In genomic region chr1:183982172-183982963, GRCh38 we compare ENCODE assay signal across 3 cellular contexts.
TF ChIP-seq lines count a peak whose summit lies in the region.

No MANE protein-coding gene starts in this region.

TF ChIP-seq in A549, 52 proteins besides CTCF, POLR2A, EP300 and RAD21:
- TF ChIP-seq RFX5 (IDR thresholded peaks at IDR 0.05) (no peak), SMC3 (IDR thresholded peaks at IDR 0.05) (no peak), MAFK (IDR thresholded peaks at IDR 0.05; ENCODE audit: partially characterized antibody) (peak; percentile 99)

TF ChIP-seq in IMR-90, 13 proteins besides CTCF, POLR2A, EP300 and RAD21:
- TF ChIP-seq NFE2L2 (IDR thresholded peaks at IDR 0.05; ENCODE audit: low read depth, low read length) (no peak), MAFK (IDR thresholded peaks at IDR 0.05; ENCODE audit: low read depth, low read length) (peak; percentile 99)

TF ChIP-seq in K562, 482 proteins besides CTCF, POLR2A, EP300 and RAD21 (continues in another document):
- TF ChIP-seq ZNF140 (CRISPR knock-in tag; IDR thresholded peaks at IDR 0.05) (no peak), ZNF589 (CRISPR knock-in tag; IDR thresholded peaks at IDR 0.05; ENCODE audit: low read depth) (peak; percentile 66; the same call in 1 of the 2 replicates), NFE2 (IDR thresholded peaks at IDR 0.05; ENCODE audit: low read depth) (peak; percentile 58; the same call in 1 of the 2 replicates), U2AF2 (optimal IDR thresholded peaks at IDR 0.05; ENCODE audit: low read depth, low read length) (no peak), ZNF239 (CRISPR knock-in tag; IDR thresholded peaks at IDR 0.05) (peak; percentile 35; the same call in 1 of the 2 replicates), SIN3B (IDR thresholded peaks at IDR 0.05; ENCODE audit: low read depth) (no peak), BCOR (IDR thresholded peaks at IDR 0.05) (peak; percentile 43; the same call in 1 of the 2 replicates), TEAD2 (tag; IDR thresholded peaks at IDR 0.05) (no peak), ZNF134 (CRISPR knock-in tag; conservative IDR thresholded peaks at IDR 0.05) (no peak), SMAD3 (CRISPR knock-in tag; conservative IDR thresholded peaks at IDR 0.05) (peak; percentile 69), E2F3 (CRISPR knock-in tag; IDR thresholded peaks at IDR 0.05) (no peak), ZNF277 (CRISPR knock-in tag; IDR thresholded peaks at IDR 0.05; ENCODE audit: borderline replicate concordance) (no peak), ZKSCAN3 (CRISPR knock-in tag; IDR thresholded peaks at IDR 0.05) (no peak), L3MBTL2 (IDR thresholded peaks at IDR 0.05) (0 out of 2 replicates have a peak, but pooled peaks have one; percentile 35), DACH1 (IDR thresholded peaks at IDR 0.05; ENCODE audit: partially characterized antibody) (no peak), BACH1 (tag; IDR thresholded peaks at IDR 0.05) (peak; percentile 87), ZNF766 (CRISPR knock-in tag; conservative IDR thresholded peaks at IDR 0.05) (no peak), POLR2AphosphoS2 (IDR thresholded peaks at IDR 0.05; ENCODE audit: low read length) (no peak), PYGO2 (tag; IDR thresholded peaks at IDR 0.05) (no peak), RHOXF2B (CRISPR knock-in tag; conservative IDR thresholded peaks at IDR 0.05) (no peak), TRIM24 (IDR thresholded peaks at IDR 0.05) (peak in 1 of 2 experiments; percentile 32; a peak in 1 of 4 replicates), CHD1 (IDR thresholded peaks at IDR 0.05; ENCODE audit: low read length) (no peak), SMARCA4 (IDR thresholded peaks at IDR 0.05) (0 out of 2 replicates have a peak, but pooled peaks have one; percentile 19), ZBTB33 (CRISPR knock-in tag; IDR thresholded peaks at IDR 0.05) (peak; percentile 92), ETS1 (conservative IDR thresholded peaks at IDR 0.05; ENCODE audit: control insufficient read depth, low read depth, low read length) (no peak), ZNF311 (CRISPR knock-in tag; IDR thresholded peaks at IDR 0.05) (0 out of 2 replicates have a peak, but pooled peaks have one; percentile 54), TAF7 (tag; IDR thresholded peaks at IDR 0.05) (0 out of 2 replicates have a peak, but pooled peaks have one; percentile 9), ZNF354B (CRISPR knock-in tag; IDR thresholded peaks at IDR 0.05) (no peak), WHSC1 (IDR thresholded peaks at IDR 0.05; ENCODE audit: low read length) (no peak), FIP1L1 (IDR thresholded peaks at IDR 0.05; ENCODE audit: low read depth, low read length, poor library complexity, severe bottlenecking) (no peak)
- TF ChIP-seq, protein P1, sequence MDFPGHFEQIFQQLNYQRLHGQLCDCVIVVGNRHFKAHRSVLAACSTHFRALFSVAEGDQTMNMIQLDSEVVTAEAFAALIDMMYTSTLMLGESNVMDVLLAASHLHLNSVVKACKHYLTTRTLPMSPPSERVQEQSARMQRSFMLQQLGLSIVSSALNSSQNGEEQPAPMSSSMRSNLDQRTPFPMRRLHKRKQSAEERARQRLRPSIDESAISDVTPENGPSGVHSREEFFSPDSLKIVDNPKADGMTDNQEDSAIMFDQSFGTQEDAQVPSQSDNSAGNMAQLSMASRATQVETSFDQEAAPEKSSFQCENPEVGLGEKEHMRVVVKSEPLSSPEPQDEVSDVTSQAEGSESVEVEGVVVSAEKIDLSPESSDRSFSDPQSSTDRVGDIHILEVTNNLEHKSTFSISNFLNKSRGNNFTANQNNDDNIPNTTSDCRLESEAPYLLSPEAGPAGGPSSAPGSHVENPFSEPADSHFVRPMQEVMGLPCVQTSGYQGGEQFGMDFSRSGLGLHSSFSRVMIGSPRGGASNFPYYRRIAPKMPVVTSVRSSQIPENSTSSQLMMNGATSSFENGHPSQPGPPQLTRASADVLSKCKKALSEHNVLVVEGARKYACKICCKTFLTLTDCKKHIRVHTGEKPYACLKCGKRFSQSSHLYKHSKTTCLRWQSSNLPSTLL (IDR thresholded peaks at IDR 0.05): no peak
- TF ChIP-seq, protein P2, sequence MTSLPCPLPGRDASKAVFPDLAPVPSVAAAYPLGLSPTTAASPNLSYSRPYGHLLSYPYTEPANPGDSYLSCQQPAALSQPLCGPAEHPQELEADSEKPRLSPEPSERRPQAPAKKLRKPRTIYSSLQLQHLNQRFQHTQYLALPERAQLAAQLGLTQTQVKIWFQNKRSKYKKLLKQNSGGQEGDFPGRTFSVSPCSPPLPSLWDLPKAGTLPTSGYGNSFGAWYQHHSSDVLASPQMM (CRISPR knock-in tag; IDR thresholded peaks at IDR 0.05): no peak
- TF ChIP-seq, protein P3, sequence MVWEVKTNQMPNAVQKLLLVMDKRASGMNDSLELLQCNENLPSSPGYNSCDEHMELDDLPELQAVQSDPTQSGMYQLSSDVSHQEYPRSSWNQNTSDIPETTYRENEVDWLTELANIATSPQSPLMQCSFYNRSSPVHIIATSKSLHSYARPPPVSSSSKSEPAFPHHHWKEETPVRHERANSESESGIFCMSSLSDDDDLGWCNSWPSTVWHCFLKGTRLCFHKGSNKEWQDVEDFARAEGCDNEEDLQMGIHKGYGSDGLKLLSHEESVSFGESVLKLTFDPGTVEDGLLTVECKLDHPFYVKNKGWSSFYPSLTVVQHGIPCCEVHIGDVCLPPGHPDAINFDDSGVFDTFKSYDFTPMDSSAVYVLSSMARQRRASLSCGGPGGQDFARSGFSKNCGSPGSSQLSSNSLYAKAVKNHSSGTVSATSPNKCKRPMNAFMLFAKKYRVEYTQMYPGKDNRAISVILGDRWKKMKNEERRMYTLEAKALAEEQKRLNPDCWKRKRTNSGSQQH (CRISPR knock-in tag; IDR thresholded peaks at IDR 0.05): peak; percentile 79
- TF ChIP-seq, protein P4, sequence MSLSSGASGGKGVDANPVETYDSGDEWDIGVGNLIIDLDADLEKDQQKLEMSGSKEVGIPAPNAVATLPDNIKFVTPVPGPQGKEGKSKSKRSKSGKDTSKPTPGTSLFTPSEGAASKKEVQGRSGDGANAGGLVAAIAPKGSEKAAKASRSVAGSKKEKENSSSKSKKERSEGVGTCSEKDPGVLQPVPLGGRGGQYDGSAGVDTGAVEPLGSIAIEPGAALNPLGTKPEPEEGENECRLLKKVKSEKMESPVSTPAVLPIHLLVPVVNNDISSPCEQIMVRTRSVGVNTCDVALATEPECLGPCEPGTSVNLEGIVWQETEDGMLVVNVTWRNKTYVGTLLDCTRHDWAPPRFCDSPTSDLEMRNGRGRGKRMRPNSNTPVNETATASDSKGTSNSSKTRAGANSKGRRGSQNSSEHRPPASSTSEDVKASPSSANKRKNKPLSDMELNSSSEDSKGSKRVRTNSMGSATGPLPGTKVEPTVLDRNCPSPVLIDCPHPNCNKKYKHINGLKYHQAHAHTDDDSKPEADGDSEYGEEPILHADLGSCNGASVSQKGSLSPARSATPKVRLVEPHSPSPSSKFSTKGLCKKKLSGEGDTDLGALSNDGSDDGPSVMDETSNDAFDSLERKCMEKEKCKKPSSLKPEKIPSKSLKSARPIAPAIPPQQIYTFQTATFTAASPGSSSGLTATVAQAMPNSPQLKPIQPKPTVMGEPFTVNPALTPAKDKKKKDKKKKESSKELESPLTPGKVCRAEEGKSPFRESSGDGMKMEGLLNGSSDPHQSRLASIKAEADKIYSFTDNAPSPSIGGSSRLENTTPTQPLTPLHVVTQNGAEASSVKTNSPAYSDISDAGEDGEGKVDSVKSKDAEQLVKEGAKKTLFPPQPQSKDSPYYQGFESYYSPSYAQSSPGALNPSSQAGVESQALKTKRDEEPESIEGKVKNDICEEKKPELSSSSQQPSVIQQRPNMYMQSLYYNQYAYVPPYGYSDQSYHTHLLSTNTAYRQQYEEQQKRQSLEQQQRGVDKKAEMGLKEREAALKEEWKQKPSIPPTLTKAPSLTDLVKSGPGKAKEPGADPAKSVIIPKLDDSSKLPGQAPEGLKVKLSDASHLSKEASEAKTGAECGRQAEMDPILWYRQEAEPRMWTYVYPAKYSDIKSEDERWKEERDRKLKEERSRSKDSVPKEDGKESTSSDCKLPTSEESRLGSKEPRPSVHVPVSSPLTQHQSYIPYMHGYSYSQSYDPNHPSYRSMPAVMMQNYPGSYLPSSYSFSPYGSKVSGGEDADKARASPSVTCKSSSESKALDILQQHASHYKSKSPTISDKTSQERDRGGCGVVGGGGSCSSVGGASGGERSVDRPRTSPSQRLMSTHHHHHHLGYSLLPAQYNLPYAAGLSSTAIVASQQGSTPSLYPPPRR (CRISPR knock-in tag; IDR thresholded peaks at IDR 0.05; ENCODE audit: borderline replicate concordance): no peak
- TF ChIP-seq, protein P5, sequence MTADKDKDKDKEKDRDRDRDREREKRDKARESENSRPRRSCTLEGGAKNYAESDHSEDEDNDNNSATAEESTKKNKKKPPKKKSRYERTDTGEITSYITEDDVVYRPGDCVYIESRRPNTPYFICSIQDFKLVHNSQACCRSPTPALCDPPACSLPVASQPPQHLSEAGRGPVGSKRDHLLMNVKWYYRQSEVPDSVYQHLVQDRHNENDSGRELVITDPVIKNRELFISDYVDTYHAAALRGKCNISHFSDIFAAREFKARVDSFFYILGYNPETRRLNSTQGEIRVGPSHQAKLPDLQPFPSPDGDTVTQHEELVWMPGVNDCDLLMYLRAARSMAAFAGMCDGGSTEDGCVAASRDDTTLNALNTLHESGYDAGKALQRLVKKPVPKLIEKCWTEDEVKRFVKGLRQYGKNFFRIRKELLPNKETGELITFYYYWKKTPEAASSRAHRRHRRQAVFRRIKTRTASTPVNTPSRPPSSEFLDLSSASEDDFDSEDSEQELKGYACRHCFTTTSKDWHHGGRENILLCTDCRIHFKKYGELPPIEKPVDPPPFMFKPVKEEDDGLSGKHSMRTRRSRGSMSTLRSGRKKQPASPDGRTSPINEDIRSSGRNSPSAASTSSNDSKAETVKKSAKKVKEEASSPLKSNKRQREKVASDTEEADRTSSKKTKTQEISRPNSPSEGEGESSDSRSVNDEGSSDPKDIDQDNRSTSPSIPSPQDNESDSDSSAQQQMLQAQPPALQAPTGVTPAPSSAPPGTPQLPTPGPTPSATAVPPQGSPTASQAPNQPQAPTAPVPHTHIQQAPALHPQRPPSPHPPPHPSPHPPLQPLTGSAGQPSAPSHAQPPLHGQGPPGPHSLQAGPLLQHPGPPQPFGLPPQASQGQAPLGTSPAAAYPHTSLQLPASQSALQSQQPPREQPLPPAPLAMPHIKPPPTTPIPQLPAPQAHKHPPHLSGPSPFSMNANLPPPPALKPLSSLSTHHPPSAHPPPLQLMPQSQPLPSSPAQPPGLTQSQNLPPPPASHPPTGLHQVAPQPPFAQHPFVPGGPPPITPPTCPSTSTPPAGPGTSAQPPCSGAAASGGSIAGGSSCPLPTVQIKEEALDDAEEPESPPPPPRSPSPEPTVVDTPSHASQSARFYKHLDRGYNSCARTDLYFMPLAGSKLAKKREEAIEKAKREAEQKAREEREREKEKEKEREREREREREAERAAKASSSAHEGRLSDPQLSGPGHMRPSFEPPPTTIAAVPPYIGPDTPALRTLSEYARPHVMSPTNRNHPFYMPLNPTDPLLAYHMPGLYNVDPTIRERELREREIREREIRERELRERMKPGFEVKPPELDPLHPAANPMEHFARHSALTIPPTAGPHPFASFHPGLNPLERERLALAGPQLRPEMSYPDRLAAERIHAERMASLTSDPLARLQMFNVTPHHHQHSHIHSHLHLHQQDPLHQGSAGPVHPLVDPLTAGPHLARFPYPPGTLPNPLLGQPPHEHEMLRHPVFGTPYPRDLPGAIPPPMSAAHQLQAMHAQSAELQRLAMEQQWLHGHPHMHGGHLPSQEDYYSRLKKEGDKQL (CRISPR knock-in tag; IDR thresholded peaks at IDR 0.05; ENCODE audit: borderline replicate concordance): no peak
- TF ChIP-seq, protein P6, sequence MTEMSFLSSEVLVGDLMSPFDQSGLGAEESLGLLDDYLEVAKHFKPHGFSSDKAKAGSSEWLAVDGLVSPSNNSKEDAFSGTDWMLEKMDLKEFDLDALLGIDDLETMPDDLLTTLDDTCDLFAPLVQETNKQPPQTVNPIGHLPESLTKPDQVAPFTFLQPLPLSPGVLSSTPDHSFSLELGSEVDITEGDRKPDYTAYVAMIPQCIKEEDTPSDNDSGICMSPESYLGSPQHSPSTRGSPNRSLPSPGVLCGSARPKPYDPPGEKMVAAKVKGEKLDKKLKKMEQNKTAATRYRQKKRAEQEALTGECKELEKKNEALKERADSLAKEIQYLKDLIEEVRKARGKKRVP (CRISPR knock-in tag; IDR thresholded peaks at IDR 0.05): peak; percentile 37; the same call in 1 of the 2 replicates
